Comparison of ENCODE assay signal across 1 cellular context in the genomic region with DNA sequence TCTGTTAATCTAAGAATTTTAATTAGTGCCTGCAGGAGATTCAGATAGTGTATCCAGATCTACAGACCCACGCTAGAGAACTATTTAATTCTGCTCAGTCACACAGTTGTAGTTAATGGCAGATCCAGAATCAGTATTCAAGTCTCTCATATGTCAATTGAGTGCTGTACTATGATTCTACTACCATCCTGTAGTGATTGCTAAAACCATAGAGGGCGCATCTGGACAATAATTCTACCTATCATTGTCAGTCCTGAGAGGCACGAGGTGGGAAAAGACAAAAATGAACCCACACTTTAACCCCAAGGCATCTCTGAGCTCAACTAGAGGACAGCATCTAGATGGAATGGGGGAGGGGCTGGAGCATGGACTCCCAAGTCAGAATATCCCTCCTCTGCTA.
TF ChIP-seq lines count a peak whose summit lies in the region.

No MANE protein-coding gene starts in this region.

TF ChIP-seq in HepG2, 621 proteins besides CTCF, POLR2A, EP300 and RAD21 (continued from another document):
- TF ChIP-seq, protein P1, sequence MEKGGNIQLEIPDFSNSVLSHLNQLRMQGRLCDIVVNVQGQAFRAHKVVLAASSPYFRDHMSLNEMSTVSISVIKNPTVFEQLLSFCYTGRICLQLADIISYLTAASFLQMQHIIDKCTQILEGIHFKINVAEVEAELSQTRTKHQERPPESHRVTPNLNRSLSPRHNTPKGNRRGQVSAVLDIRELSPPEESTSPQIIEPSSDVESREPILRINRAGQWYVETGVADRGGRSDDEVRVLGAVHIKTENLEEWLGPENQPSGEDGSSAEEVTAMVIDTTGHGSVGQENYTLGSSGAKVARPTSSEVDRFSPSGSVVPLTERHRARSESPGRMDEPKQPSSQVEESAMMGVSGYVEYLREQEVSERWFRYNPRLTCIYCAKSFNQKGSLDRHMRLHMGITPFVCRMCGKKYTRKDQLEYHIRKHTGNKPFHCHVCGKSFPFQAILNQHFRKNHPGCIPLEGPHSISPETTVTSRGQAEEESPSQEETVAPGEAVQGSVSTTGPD (CRISPR knock-in tag; IDR thresholded peaks at IDR 0.05) = no peak
- TF ChIP-seq HMG20A (CRISPR knock-in tag; IDR thresholded peaks at IDR 0.05; ENCODE audit: borderline replicate concordance) (no peak), HOXA5 (CRISPR knock-in tag; IDR thresholded peaks at IDR 0.05) (no peak), ZNF674 (CRISPR knock-in tag; IDR thresholded peaks at IDR 0.05; ENCODE audit: low read depth) (no peak), ZNF136 (CRISPR knock-in tag; IDR thresholded peaks at IDR 0.05; ENCODE audit: low read depth) (no peak), PHF20 (CRISPR knock-in tag; IDR thresholded peaks at IDR 0.05) (no peak), ZNF460 (CRISPR knock-in tag; IDR thresholded peaks at IDR 0.05; ENCODE audit: borderline replicate concordance) (no peak), MLLT10 (CRISPR knock-in tag; IDR thresholded peaks at IDR 0.05) (no peak), RXRB (CRISPR knock-in tag; IDR thresholded peaks at IDR 0.05; ENCODE audit: borderline replicate concordance) (no peak), SRY (CRISPR knock-in tag; IDR thresholded peaks at IDR 0.05) (no peak), ZNF781 (CRISPR knock-in tag; IDR thresholded peaks at IDR 0.05; ENCODE audit: borderline replicate concordance, not compliant biosample characterization) (no peak)
- TF ChIP-seq, protein P2, sequence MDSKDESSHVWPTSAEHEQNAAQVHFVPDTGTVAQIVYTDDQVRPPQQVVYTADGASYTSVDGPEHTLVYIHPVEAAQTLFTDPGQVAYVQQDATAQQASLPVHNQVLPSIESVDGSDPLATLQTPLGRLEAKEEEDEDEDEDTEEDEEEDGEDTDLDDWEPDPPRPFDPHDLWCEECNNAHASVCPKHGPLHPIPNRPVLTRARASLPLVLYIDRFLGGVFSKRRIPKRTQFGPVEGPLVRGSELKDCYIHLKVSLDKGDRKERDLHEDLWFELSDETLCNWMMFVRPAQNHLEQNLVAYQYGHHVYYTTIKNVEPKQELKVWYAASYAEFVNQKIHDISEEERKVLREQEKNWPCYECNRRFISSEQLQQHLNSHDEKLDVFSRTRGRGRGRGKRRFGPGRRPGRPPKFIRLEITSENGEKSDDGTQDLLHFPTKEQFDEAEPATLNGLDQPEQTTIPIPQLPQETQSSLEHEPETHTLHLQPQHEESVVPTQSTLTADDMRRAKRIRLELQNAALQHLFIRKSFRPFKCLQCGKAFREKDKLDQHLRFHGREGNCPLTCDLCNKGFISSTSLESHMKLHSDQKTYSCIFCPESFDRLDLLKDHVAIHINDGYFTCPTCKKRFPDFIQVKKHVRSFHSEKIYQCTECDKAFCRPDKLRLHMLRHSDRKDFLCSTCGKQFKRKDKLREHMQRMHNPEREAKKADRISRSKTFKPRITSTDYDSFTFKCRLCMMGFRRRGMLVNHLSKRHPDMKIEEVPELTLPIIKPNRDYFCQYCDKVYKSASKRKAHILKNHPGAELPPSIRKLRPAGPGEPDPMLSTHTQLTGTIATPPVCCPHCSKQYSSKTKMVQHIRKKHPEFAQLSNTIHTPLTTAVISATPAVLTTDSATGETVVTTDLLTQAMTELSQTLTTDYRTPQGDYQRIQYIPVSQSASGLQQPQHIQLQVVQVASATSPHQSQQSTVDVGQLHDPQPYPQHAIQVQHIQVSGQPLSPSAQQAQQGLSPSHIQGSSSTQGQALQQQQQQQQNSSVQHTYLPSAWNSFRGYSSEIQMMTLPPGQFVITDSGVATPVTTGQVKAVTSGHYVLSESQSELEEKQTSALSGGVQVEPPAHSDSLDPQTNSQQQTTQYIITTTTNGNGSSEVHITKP (CRISPR knock-in tag; IDR thresholded peaks at IDR 0.05; ENCODE audit: low read depth) = no peak
- TF ChIP-seq, protein P3, sequence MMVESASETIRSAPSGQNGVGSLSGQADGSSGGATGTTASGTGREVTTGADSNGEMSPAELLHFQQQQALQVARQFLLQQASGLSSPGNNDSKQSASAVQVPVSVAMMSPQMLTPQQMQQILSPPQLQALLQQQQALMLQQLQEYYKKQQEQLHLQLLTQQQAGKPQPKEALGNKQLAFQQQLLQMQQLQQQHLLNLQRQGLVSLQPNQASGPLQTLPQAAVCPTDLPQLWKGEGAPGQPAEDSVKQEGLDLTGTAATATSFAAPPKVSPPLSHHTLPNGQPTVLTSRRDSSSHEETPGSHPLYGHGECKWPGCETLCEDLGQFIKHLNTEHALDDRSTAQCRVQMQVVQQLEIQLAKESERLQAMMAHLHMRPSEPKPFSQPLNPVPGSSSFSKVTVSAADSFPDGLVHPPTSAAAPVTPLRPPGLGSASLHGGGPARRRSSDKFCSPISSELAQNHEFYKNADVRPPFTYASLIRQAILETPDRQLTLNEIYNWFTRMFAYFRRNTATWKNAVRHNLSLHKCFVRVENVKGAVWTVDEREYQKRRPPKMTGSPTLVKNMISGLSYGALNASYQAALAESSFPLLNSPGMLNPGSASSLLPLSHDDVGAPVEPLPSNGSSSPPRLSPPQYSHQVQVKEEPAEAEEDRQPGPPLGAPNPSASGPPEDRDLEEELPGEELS (CRISPR knock-in tag; IDR thresholded peaks at IDR 0.05) = no peak
- TF ChIP-seq, protein P4, sequence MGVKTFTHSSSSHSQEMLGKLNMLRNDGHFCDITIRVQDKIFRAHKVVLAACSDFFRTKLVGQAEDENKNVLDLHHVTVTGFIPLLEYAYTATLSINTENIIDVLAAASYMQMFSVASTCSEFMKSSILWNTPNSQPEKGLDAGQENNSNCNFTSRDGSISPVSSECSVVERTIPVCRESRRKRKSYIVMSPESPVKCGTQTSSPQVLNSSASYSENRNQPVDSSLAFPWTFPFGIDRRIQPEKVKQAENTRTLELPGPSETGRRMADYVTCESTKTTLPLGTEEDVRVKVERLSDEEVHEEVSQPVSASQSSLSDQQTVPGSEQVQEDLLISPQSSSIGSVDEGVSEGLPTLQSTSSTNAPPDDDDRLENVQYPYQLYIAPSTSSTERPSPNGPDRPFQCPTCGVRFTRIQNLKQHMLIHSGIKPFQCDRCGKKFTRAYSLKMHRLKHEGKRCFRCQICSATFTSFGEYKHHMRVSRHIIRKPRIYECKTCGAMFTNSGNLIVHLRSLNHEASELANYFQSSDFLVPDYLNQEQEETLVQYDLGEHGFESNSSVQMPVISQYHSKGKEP (CRISPR knock-in tag; IDR thresholded peaks at IDR 0.05) = no peak
